Comparison of ENCODE assay signal across 1 cellular context in the genomic region with DNA sequence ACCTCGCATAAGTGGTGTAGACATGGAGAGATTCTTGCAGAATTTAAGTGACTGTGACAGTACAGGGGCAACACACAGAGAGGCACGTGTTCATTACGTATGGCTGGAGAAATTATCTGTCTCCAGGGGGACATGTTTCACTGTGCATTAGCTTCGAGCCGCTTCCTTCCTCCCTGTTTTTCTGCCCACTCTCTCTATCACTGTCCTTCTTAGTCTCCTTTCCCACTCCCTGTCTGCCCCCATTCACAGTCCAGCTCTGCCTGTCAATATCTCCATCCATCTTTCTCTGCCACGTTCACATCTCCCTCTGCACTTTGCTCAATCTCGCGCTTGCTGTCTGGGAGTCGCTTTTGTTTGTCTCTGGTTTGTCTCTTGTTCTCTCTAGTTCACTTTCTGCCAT.
A peak's percentile ranks its signal among the peaks of the same experiment; 100 is the strongest.
TF ChIP-seq lines count a peak whose summit lies in the region.

No MANE protein-coding gene starts in this region.

TF ChIP-seq in HepG2, 621 proteins besides CTCF, POLR2A, EP300 and RAD21 (continues in another document):
- no peak for TF ChIP-seq POLR2AphosphoS2 (IDR thresholded peaks at IDR 0.05; ENCODE audit: low read depth, low read length)
- TF ChIP-seq PCBP2 (optimal IDR thresholded peaks at IDR 0.05; ENCODE audit: low read depth, low read length, poor library complexity, severe bottlenecking): no peak
- TF ChIP-seq RBFOX2 (IDR thresholded peaks at IDR 0.05; ENCODE audit: low read depth, low read length): 0 out of 2 replicates have a peak, but pooled peaks have one; percentile 21
- no peak for TF ChIP-seq SRSF4 (IDR thresholded peaks at IDR 0.05; ENCODE audit: low read depth, low read length, poor library complexity, severe bottlenecking)
- TF ChIP-seq, protein P1, sequence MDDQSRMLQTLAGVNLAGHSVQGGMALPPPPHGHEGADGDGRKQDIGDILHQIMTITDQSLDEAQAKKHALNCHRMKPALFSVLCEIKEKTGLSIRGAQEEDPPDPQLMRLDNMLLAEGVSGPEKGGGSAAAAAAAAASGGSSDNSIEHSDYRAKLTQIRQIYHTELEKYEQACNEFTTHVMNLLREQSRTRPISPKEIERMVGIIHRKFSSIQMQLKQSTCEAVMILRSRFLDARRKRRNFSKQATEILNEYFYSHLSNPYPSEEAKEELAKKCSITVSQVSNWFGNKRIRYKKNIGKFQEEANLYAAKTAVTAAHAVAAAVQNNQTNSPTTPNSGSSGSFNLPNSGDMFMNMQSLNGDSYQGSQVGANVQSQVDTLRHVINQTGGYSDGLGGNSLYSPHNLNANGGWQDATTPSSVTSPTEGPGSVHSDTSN (CRISPR knock-in tag; IDR thresholded peaks at IDR 0.05; ENCODE audit: borderline replicate concordance): no peak
- TF ChIP-seq ISL2 (CRISPR knock-in tag; IDR thresholded peaks at IDR 0.05): no peak
- no peak for TF ChIP-seq ARNTL (CRISPR knock-in tag; IDR thresholded peaks at IDR 0.05)
- TF ChIP-seq, protein P2, sequence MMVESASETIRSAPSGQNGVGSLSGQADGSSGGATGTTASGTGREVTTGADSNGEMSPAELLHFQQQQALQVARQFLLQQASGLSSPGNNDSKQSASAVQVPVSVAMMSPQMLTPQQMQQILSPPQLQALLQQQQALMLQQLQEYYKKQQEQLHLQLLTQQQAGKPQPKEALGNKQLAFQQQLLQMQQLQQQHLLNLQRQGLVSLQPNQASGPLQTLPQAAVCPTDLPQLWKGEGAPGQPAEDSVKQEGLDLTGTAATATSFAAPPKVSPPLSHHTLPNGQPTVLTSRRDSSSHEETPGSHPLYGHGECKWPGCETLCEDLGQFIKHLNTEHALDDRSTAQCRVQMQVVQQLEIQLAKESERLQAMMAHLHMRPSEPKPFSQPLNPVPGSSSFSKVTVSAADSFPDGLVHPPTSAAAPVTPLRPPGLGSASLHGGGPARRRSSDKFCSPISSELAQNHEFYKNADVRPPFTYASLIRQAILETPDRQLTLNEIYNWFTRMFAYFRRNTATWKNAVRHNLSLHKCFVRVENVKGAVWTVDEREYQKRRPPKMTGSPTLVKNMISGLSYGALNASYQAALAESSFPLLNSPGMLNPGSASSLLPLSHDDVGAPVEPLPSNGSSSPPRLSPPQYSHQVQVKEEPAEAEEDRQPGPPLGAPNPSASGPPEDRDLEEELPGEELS (CRISPR knock-in tag; IDR thresholded peaks at IDR 0.05): no peak
- no peak for TF ChIP-seq HNRNPUL1 (IDR thresholded peaks at IDR 0.05; ENCODE audit: low read depth, low read length)
- no peak for TF ChIP-seq ZNF326 (CRISPR knock-in tag; IDR thresholded peaks at IDR 0.05; ENCODE audit: borderline replicate concordance)
- no peak for TF ChIP-seq YEATS4 (CRISPR knock-in tag; IDR thresholded peaks at IDR 0.05; ENCODE audit: borderline replicate concordance)
- TF ChIP-seq ZNF891 (CRISPR knock-in tag; IDR thresholded peaks at IDR 0.05): no peak
- no peak for TF ChIP-seq ZNF569 (CRISPR knock-in tag; IDR thresholded peaks at IDR 0.05; ENCODE audit: borderline replicate concordance)
- TF ChIP-seq, protein P3, sequence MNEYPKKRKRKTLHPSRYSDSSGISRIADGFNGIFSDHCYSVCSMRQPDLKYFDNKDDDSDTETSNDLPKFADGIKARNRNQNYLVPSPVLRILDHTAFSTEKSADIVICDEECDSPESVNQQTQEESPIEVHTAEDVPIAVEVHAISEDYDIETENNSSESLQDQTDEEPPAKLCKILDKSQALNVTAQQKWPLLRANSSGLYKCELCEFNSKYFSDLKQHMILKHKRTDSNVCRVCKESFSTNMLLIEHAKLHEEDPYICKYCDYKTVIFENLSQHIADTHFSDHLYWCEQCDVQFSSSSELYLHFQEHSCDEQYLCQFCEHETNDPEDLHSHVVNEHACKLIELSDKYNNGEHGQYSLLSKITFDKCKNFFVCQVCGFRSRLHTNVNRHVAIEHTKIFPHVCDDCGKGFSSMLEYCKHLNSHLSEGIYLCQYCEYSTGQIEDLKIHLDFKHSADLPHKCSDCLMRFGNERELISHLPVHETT (CRISPR knock-in tag; conservative IDR thresholded peaks at IDR 0.05): no peak
- no peak for TF ChIP-seq PPARG (CRISPR knock-in tag; conservative IDR thresholded peaks at IDR 0.05)
- 0 out of 2 replicates have a peak, but pooled peaks have one; percentile 53 for TF ChIP-seq ZNF605 (CRISPR knock-in tag; IDR thresholded peaks at IDR 0.05)
- TF ChIP-seq HMGA1 (CRISPR knock-in tag; conservative IDR thresholded peaks at IDR 0.05): no peak
- TF ChIP-seq, protein P4, sequence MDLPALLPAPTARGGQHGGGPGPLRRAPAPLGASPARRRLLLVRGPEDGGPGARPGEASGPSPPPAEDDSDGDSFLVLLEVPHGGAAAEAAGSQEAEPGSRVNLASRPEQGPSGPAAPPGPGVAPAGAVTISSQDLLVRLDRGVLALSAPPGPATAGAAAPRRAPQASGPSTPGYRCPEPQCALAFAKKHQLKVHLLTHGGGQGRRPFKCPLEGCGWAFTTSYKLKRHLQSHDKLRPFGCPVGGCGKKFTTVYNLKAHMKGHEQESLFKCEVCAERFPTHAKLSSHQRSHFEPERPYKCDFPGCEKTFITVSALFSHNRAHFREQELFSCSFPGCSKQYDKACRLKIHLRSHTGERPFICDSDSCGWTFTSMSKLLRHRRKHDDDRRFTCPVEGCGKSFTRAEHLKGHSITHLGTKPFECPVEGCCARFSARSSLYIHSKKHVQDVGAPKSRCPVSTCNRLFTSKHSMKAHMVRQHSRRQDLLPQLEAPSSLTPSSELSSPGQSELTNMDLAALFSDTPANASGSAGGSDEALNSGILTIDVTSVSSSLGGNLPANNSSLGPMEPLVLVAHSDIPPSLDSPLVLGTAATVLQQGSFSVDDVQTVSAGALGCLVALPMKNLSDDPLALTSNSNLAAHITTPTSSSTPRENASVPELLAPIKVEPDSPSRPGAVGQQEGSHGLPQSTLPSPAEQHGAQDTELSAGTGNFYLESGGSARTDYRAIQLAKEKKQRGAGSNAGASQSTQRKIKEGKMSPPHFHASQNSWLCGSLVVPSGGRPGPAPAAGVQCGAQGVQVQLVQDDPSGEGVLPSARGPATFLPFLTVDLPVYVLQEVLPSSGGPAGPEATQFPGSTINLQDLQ (CRISPR knock-in tag; IDR thresholded peaks at IDR 0.05): no peak
- TF ChIP-seq KDM5A (IDR thresholded peaks at IDR 0.05; ENCODE audit: borderline replicate concordance, low read length): no peak
- TF ChIP-seq, protein P5, sequence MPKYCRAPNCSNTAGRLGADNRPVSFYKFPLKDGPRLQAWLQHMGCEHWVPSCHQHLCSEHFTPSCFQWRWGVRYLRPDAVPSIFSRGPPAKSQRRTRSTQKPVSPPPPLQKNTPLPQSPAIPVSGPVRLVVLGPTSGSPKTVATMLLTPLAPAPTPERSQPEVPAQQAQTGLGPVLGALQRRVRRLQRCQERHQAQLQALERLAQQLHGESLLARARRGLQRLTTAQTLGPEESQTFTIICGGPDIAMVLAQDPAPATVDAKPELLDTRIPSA (CRISPR knock-in tag; IDR thresholded peaks at IDR 0.05; ENCODE audit: borderline replicate concordance): no peak
- TF ChIP-seq HNRNPK (IDR thresholded peaks at IDR 0.05; ENCODE audit: low read depth, low read length, poor library complexity, severe bottlenecking): peak; percentile 9
- TF ChIP-seq ZNF329 (CRISPR knock-in tag; IDR thresholded peaks at IDR 0.05; ENCODE audit: low read depth): no peak
- no peak for TF ChIP-seq ZNF547 (CRISPR knock-in tag; IDR thresholded peaks at IDR 0.05)
- no peak for TF ChIP-seq NFE2 (CRISPR knock-in tag; IDR thresholded peaks at IDR 0.05)
- TF ChIP-seq POLR2AphosphoS5 (IDR thresholded peaks at IDR 0.05; ENCODE audit: low read depth, low read length): peak; percentile 55
- TF ChIP-seq, protein P6, sequence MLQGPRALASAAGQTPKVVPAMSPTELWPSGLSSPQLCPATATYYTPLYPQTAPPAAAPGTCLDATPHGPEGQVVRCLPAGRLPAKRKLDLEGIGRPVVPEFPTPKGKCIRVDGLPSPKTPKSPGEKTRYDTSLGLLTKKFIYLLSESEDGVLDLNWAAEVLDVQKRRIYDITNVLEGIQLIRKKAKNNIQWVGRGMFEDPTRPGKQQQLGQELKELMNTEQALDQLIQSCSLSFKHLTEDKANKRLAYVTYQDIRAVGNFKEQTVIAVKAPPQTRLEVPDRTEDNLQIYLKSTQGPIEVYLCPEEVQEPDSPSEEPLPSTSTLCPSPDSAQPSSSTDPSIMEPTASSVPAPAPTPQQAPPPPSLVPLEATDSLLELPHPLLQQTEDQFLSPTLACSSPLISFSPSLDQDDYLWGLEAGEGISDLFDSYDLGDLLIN (CRISPR knock-in tag; IDR thresholded peaks at IDR 0.05; ENCODE audit: borderline replicate concordance): no peak
- TF ChIP-seq, protein P7, sequence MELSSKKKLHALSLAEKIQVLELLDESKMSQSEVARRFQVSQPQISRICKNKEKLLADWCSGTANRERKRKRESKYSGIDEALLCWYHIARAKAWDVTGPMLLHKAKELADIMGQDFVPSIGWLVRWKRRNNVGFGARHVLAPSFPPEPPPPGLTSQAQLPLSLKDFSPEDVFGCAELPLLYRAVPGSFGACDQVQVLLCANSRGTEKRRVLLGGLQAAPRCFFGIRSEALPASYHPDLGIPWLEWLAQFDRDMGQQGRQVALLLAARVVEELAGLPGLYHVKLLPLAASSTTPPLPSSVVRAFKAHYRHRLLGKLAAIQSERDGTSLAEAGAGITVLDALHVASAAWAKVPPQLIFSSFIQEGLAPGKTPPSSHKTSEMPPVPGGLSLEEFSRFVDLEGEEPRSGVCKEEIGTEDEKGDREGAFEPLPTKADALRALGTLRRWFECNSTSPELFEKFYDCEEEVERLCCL (CRISPR knock-in tag; IDR thresholded peaks at IDR 0.05; ENCODE audit: borderline replicate concordance): no peak
- TF ChIP-seq EZH2 (conservative IDR thresholded peaks at IDR 0.05; ENCODE audit: low read depth, low read length): no peak
- TF ChIP-seq, protein P8, sequence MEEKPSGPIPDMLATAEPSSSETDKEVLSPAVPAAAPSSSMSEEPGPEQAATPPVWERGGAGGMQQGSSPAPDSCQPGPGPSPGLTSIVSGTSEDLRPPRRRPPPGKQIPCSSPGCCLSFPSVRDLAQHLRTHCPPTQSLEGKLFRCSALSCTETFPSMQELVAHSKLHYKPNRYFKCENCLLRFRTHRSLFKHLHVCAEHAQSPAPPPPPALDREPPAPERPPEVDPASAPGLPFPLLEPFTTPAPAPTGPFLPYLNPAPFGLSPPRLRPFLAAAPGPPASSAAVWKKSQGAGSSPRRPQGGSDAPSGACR (CRISPR knock-in tag; IDR thresholded peaks at IDR 0.05): no peak
- TF ChIP-seq ZNF10 (CRISPR knock-in tag; IDR thresholded peaks at IDR 0.05; ENCODE audit: borderline replicate concordance, low read depth): no peak
- no peak for TF ChIP-seq ATF7-NPFF (CRISPR knock-in tag; IDR thresholded peaks at IDR 0.05; ENCODE audit: low read depth)
- TF ChIP-seq MED8 (CRISPR knock-in tag; IDR thresholded peaks at IDR 0.05; ENCODE audit: insufficient replicate concordance): peak; percentile 38
- no peak for TF ChIP-seq RORA (CRISPR knock-in tag; IDR thresholded peaks at IDR 0.05)
- TF ChIP-seq ZNF343 (CRISPR knock-in tag; IDR thresholded peaks at IDR 0.05): no peak
- TF ChIP-seq POLR2G (IDR thresholded peaks at IDR 0.05; ENCODE audit: low read depth, low read length): peak; percentile 15; the same call in 1 of the 2 replicates
- TF ChIP-seq MXD4 (CRISPR knock-in tag; IDR thresholded peaks at IDR 0.05): no peak
- TF ChIP-seq MTA3 (CRISPR knock-in tag; IDR thresholded peaks at IDR 0.05): no peak
- TF ChIP-seq ZSCAN22 (CRISPR knock-in tag; IDR thresholded peaks at IDR 0.05): no peak
- TF ChIP-seq, protein P9, sequence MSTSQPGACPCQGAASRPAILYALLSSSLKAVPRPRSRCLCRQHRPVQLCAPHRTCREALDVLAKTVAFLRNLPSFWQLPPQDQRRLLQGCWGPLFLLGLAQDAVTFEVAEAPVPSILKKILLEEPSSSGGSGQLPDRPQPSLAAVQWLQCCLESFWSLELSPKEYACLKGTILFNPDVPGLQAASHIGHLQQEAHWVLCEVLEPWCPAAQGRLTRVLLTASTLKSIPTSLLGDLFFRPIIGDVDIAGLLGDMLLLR (CRISPR knock-in tag; IDR thresholded peaks at IDR 0.05): 0 out of 2 replicates have a peak, but pooled peaks have one; percentile 12
- no peak for TF ChIP-seq ZNF260 (CRISPR knock-in tag; IDR thresholded peaks at IDR 0.05; ENCODE audit: borderline replicate concordance, low read depth)
- TF ChIP-seq, protein P10, sequence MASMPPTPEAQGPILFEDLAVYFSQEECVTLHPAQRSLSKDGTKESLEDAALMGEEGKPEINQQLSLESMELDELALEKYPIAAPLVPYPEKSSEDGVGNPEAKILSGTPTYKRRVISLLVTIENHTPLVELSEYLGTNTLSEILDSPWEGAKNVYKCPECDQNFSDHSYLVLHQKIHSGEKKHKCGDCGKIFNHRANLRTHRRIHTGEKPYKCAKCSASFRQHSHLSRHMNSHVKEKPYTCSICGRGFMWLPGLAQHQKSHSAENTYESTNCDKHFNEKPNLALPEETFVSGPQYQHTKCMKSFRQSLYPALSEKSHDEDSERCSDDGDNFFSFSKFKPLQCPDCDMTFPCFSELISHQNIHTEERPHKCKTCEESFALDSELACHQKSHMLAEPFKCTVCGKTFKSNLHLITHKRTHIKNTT (CRISPR knock-in tag; IDR thresholded peaks at IDR 0.05): no peak
- no peak for TF ChIP-seq ZFYVE20 (CRISPR knock-in tag; IDR thresholded peaks at IDR 0.05; ENCODE audit: borderline replicate concordance, low read depth)
- TF ChIP-seq, protein P11, sequence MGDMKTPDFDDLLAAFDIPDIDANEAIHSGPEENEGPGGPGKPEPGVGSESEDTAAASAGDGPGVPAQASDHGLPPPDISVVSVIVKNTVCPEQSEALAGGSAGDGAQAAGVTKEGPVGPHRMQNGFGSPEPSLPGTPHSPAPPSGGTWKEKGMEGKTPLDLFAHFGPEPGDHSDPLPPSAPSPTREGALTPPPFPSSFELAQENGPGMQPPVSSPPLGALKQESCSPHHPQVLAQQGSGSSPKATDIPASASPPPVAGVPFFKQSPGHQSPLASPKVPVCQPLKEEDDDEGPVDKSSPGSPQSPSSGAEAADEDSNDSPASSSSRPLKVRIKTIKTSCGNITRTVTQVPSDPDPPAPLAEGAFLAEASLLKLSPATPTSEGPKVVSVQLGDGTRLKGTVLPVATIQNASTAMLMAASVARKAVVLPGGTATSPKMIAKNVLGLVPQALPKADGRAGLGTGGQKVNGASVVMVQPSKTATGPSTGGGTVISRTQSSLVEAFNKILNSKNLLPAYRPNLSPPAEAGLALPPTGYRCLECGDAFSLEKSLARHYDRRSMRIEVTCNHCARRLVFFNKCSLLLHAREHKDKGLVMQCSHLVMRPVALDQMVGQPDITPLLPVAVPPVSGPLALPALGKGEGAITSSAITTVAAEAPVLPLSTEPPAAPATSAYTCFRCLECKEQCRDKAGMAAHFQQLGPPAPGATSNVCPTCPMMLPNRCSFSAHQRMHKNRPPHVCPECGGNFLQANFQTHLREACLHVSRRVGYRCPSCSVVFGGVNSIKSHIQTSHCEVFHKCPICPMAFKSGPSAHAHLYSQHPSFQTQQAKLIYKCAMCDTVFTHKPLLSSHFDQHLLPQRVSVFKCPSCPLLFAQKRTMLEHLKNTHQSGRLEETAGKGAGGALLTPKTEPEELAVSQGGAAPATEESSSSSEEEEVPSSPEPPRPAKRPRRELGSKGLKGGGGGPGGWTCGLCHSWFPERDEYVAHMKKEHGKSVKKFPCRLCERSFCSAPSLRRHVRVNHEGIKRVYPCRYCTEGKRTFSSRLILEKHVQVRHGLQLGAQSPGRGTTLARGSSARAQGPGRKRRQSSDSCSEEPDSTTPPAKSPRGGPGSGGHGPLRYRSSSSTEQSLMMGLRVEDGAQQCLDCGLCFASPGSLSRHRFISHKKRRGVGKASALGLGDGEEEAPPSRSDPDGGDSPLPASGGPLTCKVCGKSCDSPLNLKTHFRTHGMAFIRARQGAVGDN (CRISPR knock-in tag; IDR thresholded peaks at IDR 0.05): no peak
- TF ChIP-seq ZFP90 (CRISPR knock-in tag; IDR thresholded peaks at IDR 0.05; ENCODE audit: borderline replicate concordance): no peak
